1 cellular context compared by ENCODE assay signal in the genomic region with DNA sequence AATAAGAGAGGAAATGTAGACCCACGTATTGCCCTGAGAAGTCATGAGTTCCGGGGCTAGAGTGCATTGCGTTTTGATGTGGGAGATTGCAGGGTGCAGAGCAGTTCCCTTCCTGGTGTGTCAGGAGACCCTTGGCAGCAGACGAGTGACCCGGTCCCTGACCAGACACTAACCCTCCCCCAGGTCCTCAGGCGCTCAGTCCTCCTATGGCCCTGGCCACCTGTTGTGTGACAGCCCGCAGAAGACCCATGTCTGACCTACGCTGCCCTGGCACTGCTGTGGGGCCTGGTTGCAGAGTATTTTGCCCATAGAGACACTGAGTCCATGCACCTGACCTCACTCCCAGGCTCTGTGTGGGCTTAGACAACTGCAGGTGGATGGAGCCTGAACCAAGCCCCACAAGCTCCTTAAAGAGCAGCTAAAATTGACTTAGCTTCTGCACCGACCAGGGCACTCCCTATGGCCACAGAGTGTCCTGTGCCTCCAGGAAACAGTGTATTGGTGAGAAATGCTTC.
TF ChIP-seq lines count a peak whose summit lies in the region.

No MANE protein-coding gene starts in this region.

TF ChIP-seq in WTC11, 78 proteins besides CTCF, POLR2A, EP300 and RAD21 (continued from another document):
- TF ChIP-seq, protein P1, sequence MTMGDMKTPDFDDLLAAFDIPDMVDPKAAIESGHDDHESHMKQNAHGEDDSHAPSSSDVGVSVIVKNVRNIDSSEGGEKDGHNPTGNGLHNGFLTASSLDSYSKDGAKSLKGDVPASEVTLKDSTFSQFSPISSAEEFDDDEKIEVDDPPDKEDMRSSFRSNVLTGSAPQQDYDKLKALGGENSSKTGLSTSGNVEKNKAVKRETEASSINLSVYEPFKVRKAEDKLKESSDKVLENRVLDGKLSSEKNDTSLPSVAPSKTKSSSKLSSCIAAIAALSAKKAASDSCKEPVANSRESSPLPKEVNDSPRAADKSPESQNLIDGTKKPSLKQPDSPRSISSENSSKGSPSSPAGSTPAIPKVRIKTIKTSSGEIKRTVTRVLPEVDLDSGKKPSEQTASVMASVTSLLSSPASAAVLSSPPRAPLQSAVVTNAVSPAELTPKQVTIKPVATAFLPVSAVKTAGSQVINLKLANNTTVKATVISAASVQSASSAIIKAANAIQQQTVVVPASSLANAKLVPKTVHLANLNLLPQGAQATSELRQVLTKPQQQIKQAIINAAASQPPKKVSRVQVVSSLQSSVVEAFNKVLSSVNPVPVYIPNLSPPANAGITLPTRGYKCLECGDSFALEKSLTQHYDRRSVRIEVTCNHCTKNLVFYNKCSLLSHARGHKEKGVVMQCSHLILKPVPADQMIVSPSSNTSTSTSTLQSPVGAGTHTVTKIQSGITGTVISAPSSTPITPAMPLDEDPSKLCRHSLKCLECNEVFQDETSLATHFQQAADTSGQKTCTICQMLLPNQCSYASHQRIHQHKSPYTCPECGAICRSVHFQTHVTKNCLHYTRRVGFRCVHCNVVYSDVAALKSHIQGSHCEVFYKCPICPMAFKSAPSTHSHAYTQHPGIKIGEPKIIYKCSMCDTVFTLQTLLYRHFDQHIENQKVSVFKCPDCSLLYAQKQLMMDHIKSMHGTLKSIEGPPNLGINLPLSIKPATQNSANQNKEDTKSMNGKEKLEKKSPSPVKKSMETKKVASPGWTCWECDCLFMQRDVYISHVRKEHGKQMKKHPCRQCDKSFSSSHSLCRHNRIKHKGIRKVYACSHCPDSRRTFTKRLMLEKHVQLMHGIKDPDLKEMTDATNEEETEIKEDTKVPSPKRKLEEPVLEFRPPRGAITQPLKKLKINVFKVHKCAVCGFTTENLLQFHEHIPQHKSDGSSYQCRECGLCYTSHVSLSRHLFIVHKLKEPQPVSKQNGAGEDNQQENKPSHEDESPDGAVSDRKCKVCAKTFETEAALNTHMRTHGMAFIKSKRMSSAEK (CRISPR knock-in tag; IDR thresholded peaks at IDR 0.05; ENCODE audit: borderline replicate concordance) = no peak
- TF ChIP-seq RELA (CRISPR knock-in tag; IDR thresholded peaks at IDR 0.05; ENCODE audit: borderline replicate concordance) (no peak), FOXK1 (CRISPR knock-in tag; IDR thresholded peaks at IDR 0.05) (no peak)
- TF ChIP-seq, protein P2, sequence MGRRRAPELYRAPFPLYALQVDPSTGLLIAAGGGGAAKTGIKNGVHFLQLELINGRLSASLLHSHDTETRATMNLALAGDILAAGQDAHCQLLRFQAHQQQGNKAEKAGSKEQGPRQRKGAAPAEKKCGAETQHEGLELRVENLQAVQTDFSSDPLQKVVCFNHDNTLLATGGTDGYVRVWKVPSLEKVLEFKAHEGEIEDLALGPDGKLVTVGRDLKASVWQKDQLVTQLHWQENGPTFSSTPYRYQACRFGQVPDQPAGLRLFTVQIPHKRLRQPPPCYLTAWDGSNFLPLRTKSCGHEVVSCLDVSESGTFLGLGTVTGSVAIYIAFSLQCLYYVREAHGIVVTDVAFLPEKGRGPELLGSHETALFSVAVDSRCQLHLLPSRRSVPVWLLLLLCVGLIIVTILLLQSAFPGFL (CRISPR knock-in tag; IDR thresholded peaks at IDR 0.05; ENCODE audit: borderline replicate concordance) = no peak
- TF ChIP-seq, protein P3, sequence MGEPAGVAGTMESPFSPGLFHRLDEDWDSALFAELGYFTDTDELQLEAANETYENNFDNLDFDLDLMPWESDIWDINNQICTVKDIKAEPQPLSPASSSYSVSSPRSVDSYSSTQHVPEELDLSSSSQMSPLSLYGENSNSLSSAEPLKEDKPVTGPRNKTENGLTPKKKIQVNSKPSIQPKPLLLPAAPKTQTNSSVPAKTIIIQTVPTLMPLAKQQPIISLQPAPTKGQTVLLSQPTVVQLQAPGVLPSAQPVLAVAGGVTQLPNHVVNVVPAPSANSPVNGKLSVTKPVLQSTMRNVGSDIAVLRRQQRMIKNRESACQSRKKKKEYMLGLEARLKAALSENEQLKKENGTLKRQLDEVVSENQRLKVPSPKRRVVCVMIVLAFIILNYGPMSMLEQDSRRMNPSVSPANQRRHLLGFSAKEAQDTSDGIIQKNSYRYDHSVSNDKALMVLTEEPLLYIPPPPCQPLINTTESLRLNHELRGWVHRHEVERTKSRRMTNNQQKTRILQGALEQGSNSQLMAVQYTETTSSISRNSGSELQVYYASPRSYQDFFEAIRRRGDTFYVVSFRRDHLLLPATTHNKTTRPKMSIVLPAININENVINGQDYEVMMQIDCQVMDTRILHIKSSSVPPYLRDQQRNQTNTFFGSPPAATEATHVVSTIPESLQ (CRISPR knock-in tag; IDR thresholded peaks at IDR 0.05) = no peak
- TF ChIP-seq, protein P4, sequence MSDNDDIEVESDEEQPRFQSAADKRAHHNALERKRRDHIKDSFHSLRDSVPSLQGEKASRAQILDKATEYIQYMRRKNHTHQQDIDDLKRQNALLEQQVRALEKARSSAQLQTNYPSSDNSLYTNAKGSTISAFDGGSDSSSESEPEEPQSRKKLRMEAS (CRISPR knock-in tag; IDR thresholded peaks at IDR 0.05) = no peak
